ENCODE assay signal across 8 cellular contexts in genomic region chr7:74454059-74454947, GRCh38. TPM values are rescaled to one million over a fixed set of nuclear protein-coding genes. Genes with fewer than 3 reads are reported as not detected.
DNase-seq lines count a peak whose midpoint lies in the region; ATAC-seq, FAIRE-seq and TF ChIP-seq lines count a peak whose summit lies in the region.

No MANE protein-coding gene starts in this region.

- WGBS in hepatocyte (ENCODE audit: low lambda C conversion rate, missing lambda C conversion rate), result 1% methylated on average over 12 of the region's 54 CpGs

- H3K4me3 ChIP-seq in hepatocyte, result peak overlapping the region; percentile 97
- H3K4me3 ChIP-seq in skeletal muscle tissue (ENCODE audit: low read length in 3 of 3), result peak overlapping the region; percentile 65 to 84 (median 80)

- H3K9ac ChIP-seq in skeletal muscle tissue (ENCODE audit: low read depth in 1 of 3, low read length in 3 of 3), result peak overlapping the region; percentile 91 to 98 (median 98)

- no peak for FAIRE-seq in H54 (lab: Jason Lieb, UNC)

- no peaks in the 10 kb centered on the region for H3K36me3 ChIP-seq in hepatocyte (replicated peaks; ENCODE audit: insufficient read depth, low read depth)
- H3K36me3 ChIP-seq in skeletal muscle tissue (ENCODE audit: control insufficient read depth in 3 of 3, insufficient read depth in 3 of 3, low read length in 3 of 3), result no peaks in the 10 kb centered on the region

- H3K27ac ChIP-seq in hepatocyte (peak overlapping the region; percentile 99), skeletal muscle tissue (ENCODE audit: low read depth, low read length) (peak overlapping the region; percentile 99)

- TF ChIP-seq POLR2A in H54 (IDR thresholded peaks at IDR 0.05; ENCODE audit: low read depth, low read length), result no peak

- peak overlapping the region; percentile 63 for H2AFZ ChIP-seq in hepatocyte

- H3K9me2 ChIP-seq in hepatocyte (replicated peaks; ENCODE audit: insufficient read depth), result no peaks in the 10 kb centered on the region

- DNase-seq in NCI-H345 (lab: John Stamatoyannopoulos, UW) (peak; percentile 22), NCI-H345 treated with DMSO at 0.1 percent for 48 hours (lab: John Stamatoyannopoulos, UW; ENCODE audit: unreplicated experiment) (no peak), hepatocyte (ENCODE audit: low spot score) (peak; percentile 61), SHP77 (lab: John Stamatoyannopoulos, UW) (no peak), H54 (ENCODE audit: insufficient read length, low spot score) (no peak)
- peak; percentile 24 for DNase-seq in activated naive CD4-positive, alpha-beta T cell treated with anti-CD3 and anti-CD28 coated beads, Interleukin-2, amount 50 U/mL, for 16 hours

- H3K9me3 ChIP-seq in hepatocyte (ENCODE audit: low read depth) (no peaks in the 10 kb centered on the region), skeletal muscle tissue (ENCODE audit: control insufficient read depth in 3 of 3, low read length in 3 of 3) (no peaks in the 10 kb centered on the region)

- peaks cover 17% of the 10 kb centered on the region for H3K4me1 ChIP-seq in hepatocyte (ENCODE audit: insufficient read depth)
- peaks cover 42 to 45% (median 44%) of the 10 kb centered on the region in 3 donors for H3K4me1 ChIP-seq in skeletal muscle tissue (ENCODE audit: control insufficient read depth in 3 of 3, insufficient read depth in 3 of 3, low read length in 3 of 3)

- H3K27me3 ChIP-seq in hepatocyte (no peaks in the 10 kb centered on the region), skeletal muscle tissue (ENCODE audit: control insufficient read depth in 3 of 3, insufficient read depth in 3 of 3, low read length in 3 of 3) (no peaks in the 10 kb centered on the region)

- ATAC-seq in GM18868 (IDR thresholded peaks at IDR 0.05; ENCODE audit: unreplicated experiment), result no peak

- peak overlapping the region; percentile 97 for H3K4me2 ChIP-seq in hepatocyte

- H4K20me1 ChIP-seq in hepatocyte (ENCODE audit: insufficient read depth, poor library complexity, severe bottlenecking), result peaks cover 26% of the 10 kb centered on the region

- H3K79me2 ChIP-seq in hepatocyte, result peaks cover 59% of the 10 kb centered on the region

- TF ChIP-seq CTCF in hepatocyte (IDR thresholded peaks at IDR 0.05; ENCODE audit: poor library complexity), result no peak

RNA-seq across cellular contexts. Expression of gene GTF2IRD1, which starts 0.6 kb away (rescaled TPM):
- 27.8 and 34.9 TPM in 2 replicates for total RNA-seq in hepatocyte
- polyA plus RNA-seq in hepatocyte, result 39.6 and 46.7 TPM in 2 replicates
- total RNA-seq in skeletal muscle tissue, result 16.2 TPM

Comparison
In these comparisons a context has a peak if more than half of its experiments do, and no peak if none do; other contexts are left out.
1. DNase-seq: peak in NCI-H345 (single experiment), activated naive CD4-positive, alpha-beta T cell treated with anti-CD3 and anti-CD28 coated beads, Interleukin-2, amount 50 U/mL, for 16 hours (single experiment) and hepatocyte (single experiment); none in NCI-H345 treated with DMSO at 0.1 percent for 48 hours (single experiment), SHP77 (0 of 2) and H54 (single experiment).